ENCODE assay signal across 29 cellular contexts in genomic region chr12:64387201-64387816, GRCh38. TPM values are rescaled to one million over a fixed set of nuclear protein-coding genes. Genes with fewer than 3 reads are reported as not detected.
DNase-seq lines count a peak whose midpoint lies in the region; TF ChIP-seq lines count a peak whose summit lies in the region.
"Had no signal": no experiment of that assay in that cellular context is flagged by ENCODE, and none has a peak within 500 bp of the region (broad histone marks: within the 10 kb centered on the region; RNA-seq: fewer than 3 reads in every experiment).

No MANE protein-coding gene starts in this region.

- no peak overlapping the region for H3K27ac Mint-ChIP-seq in MCF 10A (ENCODE audit: low read depth, unreplicated experiment)
- H3K27ac Mint-ChIP-seq in activated T-helper 1 cell treated with anti-CD3 and anti-CD28 coated beads, Interleukin-12 subunit alpha, Interleukin-12 subunit beta, Interleukin-2, Interleukin-4 antibody, amounts not matched to agents 30 ng/mL and 10 ng/mL and 1 ng/mL, durations not matched to agents 14 hours and 24 hours and 36 hours: peak overlapping the region; percentile 52
- H3K27ac Mint-ChIP-seq: activated naive CD4-positive, alpha-beta T cell treated with anti-CD3 and anti-CD28 coated beads, Interleukin-2, amount 50 U/mL, for 72 hours; activated T-cell treated with anti-CD3 and anti-CD28 coated beads, Interleukin-2, amount 50 U/mL, for 72 hours had no signal

- TF ChIP-seq CTCF in MCF 10A (IDR thresholded peaks at IDR 0.05; ENCODE audit: unreplicated experiment) (no peak), breast epithelium (IDR thresholded peaks at IDR 0.05) (no peak)

- peak; percentile 22 for DNase-seq in DMS153 treated with DMSO at 0.1 percent for 48 hours (lab: John Stamatoyannopoulos, UW; ENCODE audit: unreplicated experiment)
- DNase-seq in DMS153 (lab: John Stamatoyannopoulos, UW): no peak
- peak; percentile 51 for DNase-seq in MCF 10A (ENCODE audit: unreplicated experiment)
- DNase-seq in breast epithelium (ENCODE audit: low spot score in 2 of 2): no peak
- no peak for DNase-seq in activated T-helper 1 cell treated with anti-CD3 and anti-CD28 coated beads, Interleukin-12 subunit alpha, Interleukin-12 subunit beta, Interleukin-2, Interleukin-4 antibody, amounts not matched to agents 30 ng/mL and 10 ng/mL and 1 ng/mL, durations not matched to agents 14 hours and 24 hours and 36 hours (ENCODE audit: low spot score)
- DNase-seq in renal cortical epithelial cell (ENCODE audit: low read depth): peak; percentile 45
- DNase-seq in substantia nigra (lab: John Stamatoyannopoulos, UW): no peak
- no peak for DNase-seq in AML-193 (lab: John Stamatoyannopoulos, UW)
- DNase-seq: 8988T; activated CD4-positive, CD25-positive, alpha-beta regulatory T cell; activated T-cell treated with anti-CD3 and anti-CD28 coated beads, Interleukin-2, amount 50 U/mL, for 72 hours; BE2C; Caco-2; effector CD8-positive, alpha-beta T cell; GDM1; left cardiac atrium; naive thymus-derived CD8-positive, alpha-beta T cell; NCI-H187; NCI-H82; ovary; right cardiac atrium; SJCRH30; stimulated activated CD4-positive, alpha-beta T cell treated with anti-CD3 and anti-CD28 coated beads, Interleukin-15, amount 100 ng/mL, for 24 hours had no signal

- POLR2A ChIA-PET in MCF 10A (lab: Yijun Ruan, JAX): interaction anchor here (1.1 to 1.9 kb wide), 2 partner anchors 13 to 17 kb away, joined by 3 to 10 read pairs; partner anchors contain the start of gene XPOT

- H3K4me3 Mint-ChIP-seq in MCF 10A (ENCODE audit: unreplicated experiment): no peak overlapping the region
- H3K4me3 Mint-ChIP-seq in activated T-helper 1 cell treated with anti-CD3 and anti-CD28 coated beads, Interleukin-12 subunit alpha, Interleukin-12 subunit beta, Interleukin-2, Interleukin-4 antibody, amounts not matched to agents 30 ng/mL and 10 ng/mL and 1 ng/mL, durations not matched to agents 14 hours and 24 hours and 36 hours: no peak overlapping the region
- H3K4me3 Mint-ChIP-seq: activated T-cell treated with anti-CD3 and anti-CD28 coated beads, Interleukin-2, amount 50 U/mL, for 72 hours; naive thymus-derived CD8-positive, alpha-beta T cell had no signal

- intact Hi-C loops in MCF 10A (cut with micrococcal nuclease) (no loop called here), breast epithelium (cut with DNase I; ENCODE audit: low total_unique reads) (no loop called here)
- intact Hi-C loops in activated T-helper 1 cell treated with anti-CD3 and anti-CD28 coated beads, Interleukin-12 subunit alpha, Interleukin-12 subunit beta, Interleukin-2, Interleukin-4 antibody, amounts not matched to agents 30 ng/mL and 10 ng/mL and 1 ng/mL, durations not matched to agents 14 hours and 24 hours and 36 hours (cut with micrococcal nuclease): loop anchor here (10.0 kb wide), 1 partner anchor 93 kb away; no protein-coding TSS in a partner anchor

- no peak overlapping the region for H3K27ac ChIP-seq in breast epithelium
- no peak overlapping the region for H3K27ac ChIP-seq in substantia nigra (ENCODE audit: low read depth, low read length, poor library complexity, severe bottlenecking)
- H3K27ac ChIP-seq: HL-60, ovary, SJCRH30, vagina had no signal

- H3K36me3 Mint-ChIP-seq in MCF 10A (ENCODE audit: insufficient read depth, unreplicated experiment): no peaks in the 10 kb centered on the region
- H3K36me3 Mint-ChIP-seq in activated T-helper 1 cell treated with anti-CD3 and anti-CD28 coated beads, Interleukin-12 subunit alpha, Interleukin-12 subunit beta, Interleukin-2, Interleukin-4 antibody, amounts not matched to agents 30 ng/mL and 10 ng/mL and 1 ng/mL, durations not matched to agents 14 hours and 24 hours and 36 hours (ENCODE audit: low read depth): no peaks in the 10 kb centered on the region
- H3K36me3 Mint-ChIP-seq: activated naive CD4-positive, alpha-beta T cell treated with anti-CD3 and anti-CD28 coated beads, Interleukin-2, amount 50 U/mL, for 72 hours; naive thymus-derived CD8-positive, alpha-beta T cell had no signal

- H3K27me3 ChIP-seq in breast epithelium: peaks cover 0 to 11% of the 10 kb centered on the region in 2 donors
- H3K27me3 ChIP-seq: BE2C, ovary, SJCRH30, vagina had no signal

- H3K4me1 ChIP-seq in breast epithelium: no peaks in the 10 kb centered on the region
- H3K4me1 ChIP-seq: BE2C, Caco-2, SJCRH30 had no signal

- TF ChIP-seq POLR2A in breast epithelium (IDR thresholded peaks at IDR 0.05): no peak

- H3K4me3 ChIP-seq in breast epithelium: no peak overlapping the region
- H3K4me3 ChIP-seq: ovary, SJCRH30, vagina had no signal

- no peaks in the 10 kb centered on the region for H3K36me3 ChIP-seq in breast epithelium
- H3K36me3 ChIP-seq: BE2C, ovary, SJCRH30, vagina had no signal

- H3K4me1 Mint-ChIP-seq in MCF 10A (ENCODE audit: insufficient read depth, unreplicated experiment): peaks cover 18% of the 10 kb centered on the region
- peaks cover 34% of the 10 kb centered on the region for H3K4me1 Mint-ChIP-seq in activated T-helper 1 cell treated with anti-CD3 and anti-CD28 coated beads, Interleukin-12 subunit alpha, Interleukin-12 subunit beta, Interleukin-2, Interleukin-4 antibody, amounts not matched to agents 30 ng/mL and 10 ng/mL and 1 ng/mL, durations not matched to agents 14 hours and 24 hours and 36 hours (ENCODE audit: low read depth)

- H3K27me3 Mint-ChIP-seq in MCF 10A (ENCODE audit: insufficient read depth, unreplicated experiment): no peaks in the 10 kb centered on the region
- peaks cover 14% of the 10 kb centered on the region for H3K27me3 Mint-ChIP-seq in activated T-helper 1 cell treated with anti-CD3 and anti-CD28 coated beads, Interleukin-12 subunit alpha, Interleukin-12 subunit beta, Interleukin-2, Interleukin-4 antibody, amounts not matched to agents 30 ng/mL and 10 ng/mL and 1 ng/mL, durations not matched to agents 14 hours and 24 hours and 36 hours (ENCODE audit: insufficient read depth)

- no TSS peak for BruUV-seq in MCF 10A (replicated peaks; lab: Mats Ljungman, UMichigan)

- CTCF ChIA-PET in MCF 10A (lab: Yijun Ruan, JAX): interaction anchor here (0.6 to 1.0 kb wide), 3 partner anchors 50 to 131 kb away, joined by 3 to 4 read pairs (median 4); no protein-coding TSS in a partner anchor

- H3K9me3 ChIP-seq in breast epithelium: no peaks in the 10 kb centered on the region
- H3K9me3 ChIP-seq: BE2C, Caco-2, ovary, SJCRH30, vagina had no signal

- H3K9me3 Mint-ChIP-seq in MCF 10A (ENCODE audit: unreplicated experiment): no peaks in the 10 kb centered on the region
- peaks cover 7% of the 10 kb centered on the region for H3K9me3 Mint-ChIP-seq in activated T-helper 1 cell treated with anti-CD3 and anti-CD28 coated beads, Interleukin-12 subunit alpha, Interleukin-12 subunit beta, Interleukin-2, Interleukin-4 antibody, amounts not matched to agents 30 ng/mL and 10 ng/mL and 1 ng/mL, durations not matched to agents 14 hours and 24 hours and 36 hours
- H3K9me3 Mint-ChIP-seq: activated naive CD4-positive, alpha-beta T cell treated with anti-CD3 and anti-CD28 coated beads, Interleukin-2, amount 50 U/mL, for 72 hours; activated T-cell treated with anti-CD3 and anti-CD28 coated beads, Interleukin-2, amount 50 U/mL, for 72 hours; naive thymus-derived CD8-positive, alpha-beta T cell had no signal

RNA-seq across cellular contexts. Expression of gene C12orf56, which starts 3.2 kb away (rescaled TPM):
- not detected in 2 replicates for total RNA-seq in MCF 10A (2022)
- not detected for total RNA-seq in breast epithelium
- 0.15 TPM in 1 of 2 replicates, not detected in the other for total RNA-seq in activated T-helper 1 cell treated with anti-CD3 and anti-CD28 coated beads, Interleukin-12 subunit alpha, Interleukin-12 subunit beta, Interleukin-2, Interleukin-4 antibody, amounts not matched to agents 30 ng/mL and 10 ng/mL and 1 ng/mL, durations not matched to agents 14 hours and 24 hours and 36 hours
- 2.6 and 3.1 TPM in 2 replicates for total RNA-seq in renal cortical epithelial cell
- total RNA-seq: activated naive CD4-positive, alpha-beta T cell treated with anti-CD3 and anti-CD28 coated beads, Interleukin-2, amount 50 U/mL, for 72 hours; activated T-cell treated with anti-CD3 and anti-CD28 coated beads, Interleukin-2, amount 50 U/mL, for 72 hours; glomerular endothelial cell; left cardiac atrium; M059J; mesenteric fat pad; naive thymus-derived CD8-positive, alpha-beta T cell; ovary; right cardiac atrium; SJCRH30 had no signal

RNA-seq across cellular contexts. Expression of gene XPOT, which starts 16.9 kb away (rescaled TPM):
- total RNA-seq in MCF 10A (2022) (261 and 298 TPM in 2 replicates), breast epithelium (10 to 100 TPM; 41.0 to 71.0 (median 52.7) TPM), renal cortical epithelial cell (63.6 and 72.0 TPM in 2 replicates)
- total RNA-seq in activated T-helper 1 cell treated with anti-CD3 and anti-CD28 coated beads, Interleukin-12 subunit alpha, Interleukin-12 subunit beta, Interleukin-2, Interleukin-4 antibody, amounts not matched to agents 30 ng/mL and 10 ng/mL and 1 ng/mL, durations not matched to agents 14 hours and 24 hours and 36 hours: 145 and 146 TPM in 2 replicates

Comparison
In these comparisons a context has a peak if more than half of its experiments do, and no peak if none do; other contexts are left out.
1. DNase-seq: peak in DMS153 treated with DMSO at 0.1 percent for 48 hours (single experiment), MCF 10A (single experiment) and renal cortical epithelial cell (single experiment); none in DMS153 (single experiment), breast epithelium (0 of 2), activated T-helper 1 cell treated with anti-CD3 and anti-CD28 coated beads, Interleukin-12 subunit alpha, Interleukin-12 subunit beta, Interleukin-2, Interleukin-4 antibody, amounts not matched to agents 30 ng/mL and 10 ng/mL and 1 ng/mL, durations not matched to agents 14 hours and 24 hours and 36 hours (single experiment), substantia nigra (0 of 49) and AML-193 (0 of 2).